ENCODE assay signal across 8 cellular contexts in genomic region chr6:126312013-126312665, GRCh38. TPM values are rescaled to one million over a fixed set of nuclear protein-coding genes. Genes with fewer than 3 reads are reported as not detected.
DNase-seq lines count a peak whose midpoint lies in the region; ATAC-seq and TF ChIP-seq lines count a peak whose summit lies in the region.

No MANE protein-coding gene starts in this region.

- H3K4me3 ChIP-seq in BJ (ENCODE audit: low read depth, low read length) (no peak overlapping the region), WERI-Rb-1 (ENCODE audit: low read depth, low read length) (no peak overlapping the region)

- H3K9me3 ChIP-seq in WERI-Rb-1 (ENCODE audit: severe bottlenecking), result no peaks in the 10 kb centered on the region

- CTCF ChIA-PET in BJ (lab: Yijun Ruan, JAX), result no interaction called here

- peak; percentile 92 for ATAC-seq in GM19397 (IDR thresholded peaks at IDR 0.05; ENCODE audit: unreplicated experiment)
- ATAC-seq in HG03280 (IDR thresholded peaks at IDR 0.05; ENCODE audit: unreplicated experiment), result peak; percentile 85

- no peak overlapping the region for H3K27ac ChIP-seq in WERI-Rb-1

- H3K36me3 Mint-ChIP-seq in osteocyte (ENCODE audit: unreplicated experiment), result no peaks in the 10 kb centered on the region

- no peak overlapping the region for H3K4me3 Mint-ChIP-seq in osteocyte (ENCODE audit: unreplicated experiment)

- H3K27me3 ChIP-seq in BJ (ENCODE audit: control insufficient read depth, insufficient read depth, low read length) (no peaks in the 10 kb centered on the region), WERI-Rb-1 (ENCODE audit: insufficient read depth, low read depth, severe bottlenecking) (no peaks in the 10 kb centered on the region)

- peak; percentile 25; the same call in 1 of the 2 replicates for TF ChIP-seq CTCF in BJ (IDR thresholded peaks at IDR 0.05; ENCODE audit: insufficient read depth, low read depth, low read length)
- peak; percentile 43 for TF ChIP-seq CTCF in WERI-Rb-1 (IDR thresholded peaks at IDR 0.05; ENCODE audit: low read depth, low read length)
- TF ChIP-seq CTCF in osteocyte (IDR thresholded peaks at IDR 0.05), result peak; percentile 26

- POLR2A ChIA-PET in BJ (lab: Charles Lee), result no interaction called here

- no peaks in the 10 kb centered on the region for H3K9me3 Mint-ChIP-seq in osteocyte (ENCODE audit: unreplicated experiment)

- H3K27ac Mint-ChIP-seq in osteocyte (ENCODE audit: unreplicated experiment), result no peak overlapping the region

- H3K4me1 Mint-ChIP-seq in osteocyte (ENCODE audit: unreplicated experiment), result no peaks in the 10 kb centered on the region

- H3K36me3 ChIP-seq in BJ (ENCODE audit: control insufficient read depth, insufficient read depth, low read length) (no peaks in the 10 kb centered on the region), WERI-Rb-1 (no peaks in the 10 kb centered on the region)

- DNase-seq in BJ (ENCODE audit: low read depth) (no peak), WERI-Rb-1 (peak; percentile 29), osteocyte (ENCODE audit: extremely low spot score, unreplicated experiment) (no peak), NOMO-1 (lab: John Stamatoyannopoulos, UW; ENCODE audit: unreplicated experiment in 2 of 2) (no peak), LoVo (ENCODE audit: low spot score) (no peak)
- no peak for DNase-seq in activated naive CD4-positive, alpha-beta T cell treated with Interleukin-2 at 50 U/mL for 16 hours

- peaks cover 17% of the 10 kb centered on the region for H3K27me3 Mint-ChIP-seq in osteocyte (ENCODE audit: unreplicated experiment)

RNA-seq across cellular contexts. Expression of gene CENPW, which starts 27.8 kb away (rescaled TPM):
- 6.5 and 10.3 TPM in 2 replicates for polyA plus RNA-seq in BJ (2011; rRNA removed)
- 0.47 and 1.5 TPM in 2 replicates for polyA minus RNA-seq in BJ (2011; rRNA and poly(A)+ RNA removed)
- total RNA-seq in osteocyte, result 11.4 and 14.3 TPM in 2 replicates
